12 cellular contexts compared by ENCODE assay signal in genomic region chr17:20059728-20060188, GRCh38. TPM values are rescaled to one million over a fixed set of nuclear protein-coding genes. Genes with fewer than 3 reads are reported as not detected.
DNase-seq lines count a peak whose midpoint lies in the region; ATAC-seq and TF ChIP-seq lines count a peak whose summit lies in the region.
"Had no signal": no experiment of that assay in that cellular context is flagged by ENCODE, and none has a peak within 500 bp of the region (broad histone marks: within the 10 kb centered on the region; RNA-seq: fewer than 3 reads in every experiment).

No MANE protein-coding gene starts in this region.

- H3K9ac ChIP-seq in GM23248: no peak overlapping the region

- no peaks in the 10 kb centered on the region for H3K9me3 ChIP-seq in GM23248 (ENCODE audit: low read depth)
- no peaks in the 10 kb centered on the region for H3K9me3 ChIP-seq in testis
- H3K9me3 ChIP-seq: spleen had no signal

- H3F3A ChIP-seq in GM23248 (ENCODE audit: insufficient read depth): peaks cover 21% of the 10 kb centered on the region

- no peaks in the 10 kb centered on the region for H3K79me2 ChIP-seq in GM23248 (ENCODE audit: insufficient read depth)

- peak; percentile 59 for DNase-seq in GM12864 (ENCODE audit: low read depth)
- peak; percentile 28 for DNase-seq in GM23248
- DNase-seq in NCI-H69 (lab: John Stamatoyannopoulos, UW): peak; percentile 19
- peak; percentile 9 for DNase-seq in fibroblast of peridontal ligament (ENCODE audit: extremely low read depth)
- DNase-seq in activated CD8-positive, alpha-beta memory T cell treated with anti-CD3 and anti-CD28 coated beads, Interleukin-2, amount 50 U/mL, for 4 hours: no peak
- DNase-seq in T-cell: no peak
- DNase-seq in testis: no peak
- DNase-seq: activated naive CD4-positive, alpha-beta T cell treated with Interleukin-2 at 50 U/mL for 16 hours; NCI-H1694 treated with DMSO at 0.1 percent for 48 hours; spleen; T-helper 9 cell had no signal

- H3K27me3 ChIP-seq in GM23248 (replicated peaks; ENCODE audit: insufficient read depth): no peaks in the 10 kb centered on the region; the same call in 1 of the 2 replicates
- H3K27me3 ChIP-seq in testis: no peaks in the 10 kb centered on the region
- H3K27me3 ChIP-seq: spleen had no signal

- no peak overlapping the region for H3K4me2 ChIP-seq in GM23248 (ENCODE audit: unreplicated experiment)

- POLR2A ChIA-PET in T-cell (lab: Charles Lee): no interaction called here

- no peaks in the 10 kb centered on the region for H3K9me3 Mint-ChIP-seq in T-cell

- H3K36me3 Mint-ChIP-seq in T-cell: no peaks in the 10 kb centered on the region

- H3K4me1 ChIP-seq in GM23248 (ENCODE audit: insufficient read depth) (peaks cover 18% of the 10 kb centered on the region), testis (peaks cover 19% of the 10 kb centered on the region)

- TF ChIP-seq POLR2A in testis (IDR thresholded peaks at IDR 0.05): no peak

- no peak overlapping the region for H3K4me3 Mint-ChIP-seq in T-cell

- no peaks in the 10 kb centered on the region for H3K36me3 ChIP-seq in GM23248 (ENCODE audit: low read depth)
- H3K36me3 ChIP-seq in testis (ENCODE audit: low read depth, missing control alignments): no peaks in the 10 kb centered on the region
- H3K36me3 ChIP-seq: spleen had no signal

- ATAC-seq in T-cell (replicated peaks in 1 of 4): no peak
- no peak for ATAC-seq in GM21447 (IDR thresholded peaks at IDR 0.05; ENCODE audit: unreplicated experiment)

- peaks cover 0 to 3% (median 0%) of the 10 kb centered on the region in 3 donors for H3K4me1 Mint-ChIP-seq in T-cell

- no peak overlapping the region for H3K27ac Mint-ChIP-seq in T-cell

- H3K9me2 ChIP-seq in GM23248 (ENCODE audit: insufficient read depth): no peaks in the 10 kb centered on the region

- in situ Hi-C loops in GM23248 (cut with MboI): no loop called here

- H3K4me3 ChIP-seq in GM12864 (ENCODE audit: low read depth, low read length): no peak overlapping the region
- H3K4me3 ChIP-seq in GM23248: no peak overlapping the region
- H3K4me3 ChIP-seq in testis: no peak overlapping the region
- H3K4me3 ChIP-seq: spleen had no signal

- 40 to 48% methylated on average over 3 of the region's 3 CpGs for WGBS in GM23248 (ENCODE audit: low coverage in 1 of 2, low lambda C conversion rate in 2 of 2, missing lambda C conversion rate in 2 of 2), 2 experiments
- WGBS in testis, 2 donors: 70 to 81% methylated on average over 3 of the region's 3 CpGs

- intact Hi-C loops in testis (cut with DNase I; ENCODE audit: low total_unique reads): no loop called here

- no peaks in the 10 kb centered on the region for H4K20me1 ChIP-seq in GM23248 (ENCODE audit: insufficient read depth)

- peaks cover 0 to 2% of the 10 kb centered on the region in 2 donors for H3K27me3 Mint-ChIP-seq in T-cell

- H2AFZ ChIP-seq in GM23248: no peak overlapping the region

- H3K27ac ChIP-seq in GM23248 (no peak overlapping the region), testis (no peak overlapping the region)
- H3K27ac ChIP-seq: spleen had no signal

- TF ChIP-seq CTCF in GM12864 (IDR thresholded peaks at IDR 0.05; ENCODE audit: low read depth, low read length, missing control alignments): no peak
- TF ChIP-seq CTCF in testis (IDR thresholded peaks at IDR 0.05): no peak

- CTCF ChIA-PET in T-cell (lab: Charles Lee): no interaction called here

RNA-seq across cellular contexts. Expression of gene SPECC1, which starts 50.6 kb away (rescaled TPM):
- 1.3 and 4.2 TPM in 2 replicates for total RNA-seq in GM23248 (2014; rRNA removed; shearing (Covaris generic))
- polyA plus RNA-seq in GM23248 (2016; fragmentation: Nextera tagmentation; extraction: Ambion mirVana): 1.5 and 1.9 TPM in 2 replicates
- 10 to 100 TPM in 1 of 5 donors, 1 to 10 TPM in 4; 3.9 to 12.9 (median 6.0) TPM for total RNA-seq in T-cell
- total RNA-seq in testis: 100 to 1,000 TPM; 148 to 160 TPM
- 78.6 TPM for polyA plus RNA-seq in testis (ENCODE audit: insufficient read depth, low read depth, low replicate concordance)

Comparison
In these comparisons a context has a peak if more than half of its experiments do, and no peak if none do; other contexts are left out.
1. DNase-seq: peak in GM12864 (single experiment), GM23248 (single experiment), NCI-H69 (single experiment) and fibroblast of peridontal ligament (single experiment); none in activated CD8-positive, alpha-beta memory T cell treated with anti-CD3 and anti-CD28 coated beads, Interleukin-2, amount 50 U/mL, for 4 hours (single experiment), T-cell (0 of 34) and testis (single experiment).
2. RNA of gene SPECC1, which starts 50.6 kb away (total RNA-seq): 148 to 160 TPM in testis; 3.9 to 12.9 TPM in T-cell and 1.3 to 4.2 TPM in GM23248; every median in the first group is over 10 times any median in the second.